In genomic region chr20:17636523-17637412, GRCh38 we compare ENCODE assay signal across 12 cellular contexts. TPM values are rescaled to one million over a fixed set of nuclear protein-coding genes. Genes with fewer than 3 reads are reported as not detected.
DNase-seq lines count a peak whose midpoint lies in the region; ATAC-seq and TF ChIP-seq lines count a peak whose summit lies in the region.
"Had no signal": no experiment of that assay in that cellular context is flagged by ENCODE, and none has a peak within 500 bp of the region (broad histone marks: within the 10 kb centered on the region; RNA-seq: fewer than 3 reads in every experiment).

No MANE protein-coding gene starts in this region.

- H3K27me3 ChIP-seq in brain microvascular endothelial cell (replicated peaks), result no peaks in the 10 kb centered on the region
- no peaks in the 10 kb centered on the region for H3K27me3 ChIP-seq in layer of hippocampus (ENCODE audit: control insufficient read depth, insufficient read depth, low read length)
- no peaks in the 10 kb centered on the region for H3K27me3 ChIP-seq in tibial artery
- no peaks in the 10 kb centered on the region for H3K27me3 ChIP-seq in spleen (replicated peaks in 1 of 7)
- H3K27me3 ChIP-seq in ascending aorta, result no peaks in the 10 kb centered on the region
- H3K27me3 ChIP-seq: transverse colon had no signal

- WGBS in spleen, 5 donors, result 83 to 93% (median 90%) methylated on average over 13 to 24 of the region's 24 CpGs

- no peak overlapping the region for H3K27ac ChIP-seq in brain microvascular endothelial cell
- peak overlapping the region; percentile 77 for H3K27ac ChIP-seq in layer of hippocampus (ENCODE audit: low read depth, low read length)
- peak overlapping the region; percentile 53 to 71 for H3K27ac ChIP-seq in tibial artery
- H3K27ac ChIP-seq in spleen, result peak overlapping the region in 1 of 8 donors; percentile 63
- no peak overlapping the region for H3K27ac ChIP-seq in ascending aorta

- H3K9me3 ChIP-seq in tibial artery (no peaks in the 10 kb centered on the region), spleen (no peaks in the 10 kb centered on the region), ascending aorta (no peaks in the 10 kb centered on the region)
- H3K9me3 ChIP-seq: transverse colon had no signal

- ATAC-seq in GM18517 (IDR thresholded peaks at IDR 0.05; ENCODE audit: unreplicated experiment), result no peak

- peak; percentile 26 for TF ChIP-seq CTCF in brain microvascular endothelial cell (IDR thresholded peaks at IDR 0.05; ENCODE audit: low read depth, low read length, missing control alignments)
- TF ChIP-seq CTCF in tibial artery (IDR thresholded peaks at IDR 0.05), result no peak
- no peak for TF ChIP-seq CTCF in spleen (IDR thresholded peaks at IDR 0.05 in 8 of 11, conservative IDR thresholded peaks at IDR 0.05 in 3 of 11)
- TF ChIP-seq CTCF in ascending aorta (IDR thresholded peaks at IDR 0.05), result no peak

- H3K36me3 ChIP-seq in brain microvascular endothelial cell (replicated peaks) (peaks cover 86% of the 10 kb centered on the region), tibial artery (peaks cover 12 to 93% (median 43%) of the 10 kb centered on the region in 3 donors), spleen (peaks cover 3 to 100% (median 69%) of the 10 kb centered on the region in 6 donors), ascending aorta (peaks cover 40 to 61% of the 10 kb centered on the region in 2 donors)

- DNase-seq in NCI-H2107 treated with DMSO at 0.1 percent for 48 hours (lab: John Stamatoyannopoulos, UW; ENCODE audit: unreplicated experiment), result peak; percentile 31
- no peak for DNase-seq in NCI-H2107 (lab: John Stamatoyannopoulos, UW)
- DNase-seq in brain microvascular endothelial cell, result no peak
- DNase-seq in tibial artery, result no peak
- no peak for DNase-seq in spleen
- no peak for DNase-seq in ascending aorta (ENCODE audit: low spot score in 2 of 2)
- DNase-seq: activated CD4-positive, alpha-beta T cell treated with anti-CD3 and anti-CD28 coated beads, Interleukin-2, amount 10 ng/mL, durations not matched to agents 7 days and 5 days; HCEC 1CT; NCI-H1930; transverse colon had no signal

- TF ChIP-seq POLR2A in spleen (IDR thresholded peaks at IDR 0.05), result no peak

- H3K4me1 ChIP-seq in tibial artery (peaks cover 0 to 55% (median 45%) of the 10 kb centered on the region in 4 donors), spleen (peaks cover 17 to 66% (median 39%) of the 10 kb centered on the region in 6 donors), ascending aorta (peaks cover 25 to 40% of the 10 kb centered on the region in 2 donors)

- in situ Hi-C loops in brain microvascular endothelial cell (cut with HindIII; ENCODE audit: low pct_ligation_motif_present, low sequenced_read_pairs), result no loop called here

- intact Hi-C loops in tibial artery (cut with DNase I; ENCODE audit: low total_unique reads) (no loop called here), spleen (cut with DNase I; ENCODE audit: low total_unique reads) (no loop called here), ascending aorta (cut with DNase I) (no loop called here)

- H3K4me3 ChIP-seq in brain microvascular endothelial cell (ENCODE audit: low read depth, low read length), result no peak overlapping the region
- H3K4me3 ChIP-seq in tibial artery, result no peak overlapping the region
- H3K4me3 ChIP-seq in spleen, result no peak overlapping the region
- H3K4me3 ChIP-seq in ascending aorta, result no peak overlapping the region
- H3K4me3 ChIP-seq: transverse colon had no signal

RNA-seq across cellular contexts. Expression of gene RRBP1, which starts 45.3 kb away (rescaled TPM):
- total RNA-seq in spleen, result 100 to 1,000 TPM in 6 of 7 donors, 10 to 100 TPM in 1; 78.8 to 164 (median 122) TPM
- polyA plus RNA-seq in spleen, result 10 to 100 TPM; 17.0 to 27.3 (median 21.7) TPM
- total RNA-seq in ascending aorta, result 101 TPM

Comparison
In these comparisons a context has a peak if more than half of its experiments do, and no peak if none do; other contexts are left out.
1. H3K27ac ChIP-seq: peak in layer of hippocampus (single experiment) and tibial artery (2 of 2); none in brain microvascular endothelial cell (single experiment) and ascending aorta (0 of 2).